8 cellular contexts compared by ENCODE assay signal in the genomic region with DNA sequence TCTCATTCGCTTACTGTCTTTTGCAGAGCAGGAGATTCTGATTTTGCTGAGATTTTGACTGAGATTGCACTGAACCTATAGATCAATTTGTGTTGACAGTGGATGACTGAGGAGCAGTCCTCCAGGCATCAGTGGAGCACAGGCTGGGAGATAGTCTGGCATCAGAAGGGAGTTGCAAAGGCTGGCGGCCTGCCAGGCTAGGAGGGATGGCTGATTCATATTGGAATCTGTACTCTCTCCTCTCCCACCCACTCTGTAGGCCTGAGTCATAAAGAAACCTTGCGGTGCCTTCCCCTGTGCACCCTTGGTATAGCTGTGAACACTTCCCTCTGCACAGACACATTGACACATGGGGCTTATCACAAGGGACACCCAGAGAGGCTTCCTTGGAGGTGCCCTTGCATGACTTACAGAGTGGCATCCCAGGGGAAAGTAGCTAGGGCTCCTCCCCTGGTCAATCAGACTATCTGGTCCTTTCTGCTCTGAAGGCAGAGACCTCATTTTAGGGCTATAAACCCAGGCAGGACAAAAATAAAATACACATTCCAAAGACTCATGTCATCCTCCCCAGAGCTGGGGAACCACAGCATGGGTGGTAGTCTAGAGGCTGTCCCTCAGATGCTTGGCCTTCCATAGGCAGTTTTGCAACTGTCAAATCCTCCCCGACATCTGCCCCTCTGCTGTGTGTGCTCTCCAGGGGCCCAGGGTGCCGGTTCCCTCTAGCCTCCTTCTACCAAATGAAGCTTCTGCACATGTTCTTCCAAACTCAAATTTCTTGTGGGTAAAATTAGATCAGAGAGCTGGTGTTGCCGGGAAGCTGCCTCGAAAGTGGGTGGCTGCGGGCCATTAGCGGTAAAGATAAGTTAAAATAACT. TPM values are rescaled to one million over a fixed set of nuclear protein-coding genes. Genes with fewer than 3 reads are reported as not detected.
A peak's percentile ranks its signal among the peaks of the same experiment; 100 is the strongest.
DNase-seq lines count a peak whose midpoint lies in the region; ATAC-seq and TF ChIP-seq lines count a peak whose summit lies in the region.

No MANE protein-coding gene starts in this region.

- H3K4me1 ChIP-seq in sigmoid colon (peaks cover 0 to 48% (median 27%) of the 10 kb centered on the region in 4 donors), GM23338 (ENCODE audit: insufficient read depth) (no peaks in the 10 kb centered on the region)

- H3K79me2 ChIP-seq in GM23338 (replicated peaks; ENCODE audit: insufficient read depth): no peaks in the 10 kb centered on the region

- no peak overlapping the region for H3K27ac Mint-ChIP-seq in GM23338

- no peaks in the 10 kb centered on the region; the same call in 2 of the 3 replicates for H3K9me3 Mint-ChIP-seq in GM23338

- H3K27ac ChIP-seq in sigmoid colon (peak overlapping the region; percentile 16 to 70 (median 43)), GM23338 (ENCODE audit: low read depth) (no peak overlapping the region)

- 69 to 76% methylated on average over 9 of the region's 9 CpGs for WGBS in sigmoid colon, 2 donors

- peaks cover 4% of the 10 kb centered on the region; the same call in 2 of the 3 replicates for H3K4me1 Mint-ChIP-seq in GM23338

- no peak for TF ChIP-seq POLR2A in NB4 (IDR thresholded peaks at IDR 0.05; ENCODE audit: extremely low read depth, insufficient read length)
- TF ChIP-seq POLR2A in sigmoid colon (IDR thresholded peaks at IDR 0.05): no peak

- H3F3A ChIP-seq in GM23338 (replicated peaks; ENCODE audit: low read depth): no peaks in the 10 kb centered on the region

- TF ChIP-seq EP300 in sigmoid colon (IDR thresholded peaks at IDR 0.05): no peak

- H3K36me3 ChIP-seq in sigmoid colon (no peaks in the 10 kb centered on the region), GM23338 (ENCODE audit: insufficient read depth) (no peaks in the 10 kb centered on the region)

- no peak for ATAC-seq in GM23338

- TF ChIP-seq CTCF in GM12864 (IDR thresholded peaks at IDR 0.05; ENCODE audit: low read depth, low read length, missing control alignments) (no peak), NB4 (IDR thresholded peaks at IDR 0.05; ENCODE audit: low read depth, low read length) (no peak), fibroblast of the aortic adventitia (IDR thresholded peaks at IDR 0.05; ENCODE audit: insufficient read depth, low read length) (no peak), sigmoid colon (IDR thresholded peaks at IDR 0.05) (no peak), GM23338 (conservative IDR thresholded peaks at IDR 0.05; ENCODE audit: low read depth in 2 of 2) (no peak)

- H3K4me2 ChIP-seq in GM23338: no peak overlapping the region

- intact Hi-C loops in sigmoid colon (cut with DNase I): no loop called here

- peak; percentile 70 for DNase-seq in GM12864 (ENCODE audit: low read depth)
- peak; percentile 98 for DNase-seq in HCEC 1CT
- peak; percentile 90 for DNase-seq in NB4 (ENCODE audit: low read depth)
- peak; percentile 31 for DNase-seq in activated CD8-positive, alpha-beta memory T cell treated with anti-CD3 and anti-CD28 coated beads, Interleukin-2, amount 50 U/mL, for 4 hours
- DNase-seq in fibroblast of the aortic adventitia (ENCODE audit: low read depth): peak; percentile 95
- DNase-seq in sigmoid colon: peak; percentile 80
- no peak for DNase-seq in HEK293T (ENCODE audit: extremely low spot score)
- DNase-seq in GM23338 (ENCODE audit: low spot score): no peak

- no peaks in the 10 kb centered on the region for H3K9me3 ChIP-seq in sigmoid colon

- no peaks in the 10 kb centered on the region for H3K27me3 ChIP-seq in sigmoid colon
- no peaks in the 10 kb centered on the region for H3K27me3 ChIP-seq in GM23338 (ENCODE audit: insufficient read depth)

- CTCF ChIA-PET in HEK293T (lab: Yijun Ruan, JAX): interaction anchor here (0.6 to 1.2 kb wide), 6 partner anchors 11 to 202 kb away, joined by 3 to 7 read pairs (median 4); no protein-coding TSS in a partner anchor

- H3K36me3 Mint-ChIP-seq in GM23338 (ENCODE audit: low read depth): no peaks in the 10 kb centered on the region

- H3K4me3 Mint-ChIP-seq in GM23338: no peak overlapping the region

- POLR2A ChIA-PET in HEK293T (lab: Yijun Ruan, JAX): no interaction called here

- no peak overlapping the region for H3K4me3 ChIP-seq in GM12864 (ENCODE audit: low read depth, low read length)
- no peak overlapping the region for H3K4me3 ChIP-seq in NB4 (ENCODE audit: low read depth, low read length)
- peak overlapping the region; percentile 35 for H3K4me3 ChIP-seq in fibroblast of the aortic adventitia (ENCODE audit: low read depth, low read length)
- no peak overlapping the region for H3K4me3 ChIP-seq in sigmoid colon
- H3K4me3 ChIP-seq in GM23338: no peak overlapping the region

- no peak overlapping the region for H2AFZ ChIP-seq in GM23338

- no peaks in the 10 kb centered on the region for H3K9me2 ChIP-seq in GM23338 (ENCODE audit: insufficient read depth)

- peaks cover 3% of the 10 kb centered on the region for H3K27me3 Mint-ChIP-seq in GM23338 (ENCODE audit: insufficient read depth, low read depth, poor library complexity)

- H4K20me1 ChIP-seq in GM23338 (replicated peaks; ENCODE audit: insufficient read depth): no peaks in the 10 kb centered on the region

TF ChIP-seq in HEK293T, 16 proteins besides CTCF, POLR2A, EP300 and RAD21:
- TF ChIP-seq FOXM1 (IDR thresholded peaks at IDR 0.05; ENCODE audit: borderline replicate concordance): no peak
- no peak for TF ChIP-seq CTBP1 (IDR thresholded peaks at IDR 0.05; ENCODE audit: borderline replicate concordance)
- TF ChIP-seq NFRKB (IDR thresholded peaks at IDR 0.05): no peak
- no peak for TF ChIP-seq BHLHE40 (IDR thresholded peaks at IDR 0.05; ENCODE audit: borderline replicate concordance)
- TF ChIP-seq ARNT (IDR thresholded peaks at IDR 0.05): no peak
- TF ChIP-seq SUZ12 (IDR thresholded peaks at IDR 0.05): no peak
- TF ChIP-seq ELF4 (IDR thresholded peaks at IDR 0.05): no peak
- TF ChIP-seq HDGF (IDR thresholded peaks at IDR 0.05; ENCODE audit: borderline replicate concordance): no peak
- no peak for TF ChIP-seq SP1 (IDR thresholded peaks at IDR 0.05)
- no peak for TF ChIP-seq PKNOX1 (IDR thresholded peaks at IDR 0.05)
- no peak for TF ChIP-seq TARDBP (IDR thresholded peaks at IDR 0.05)
- TF ChIP-seq FOXK2 (IDR thresholded peaks at IDR 0.05): no peak
- no peak for TF ChIP-seq ZNF384 (IDR thresholded peaks at IDR 0.05)
- no peak for TF ChIP-seq FOXA1 (IDR thresholded peaks at IDR 0.05)
- TF ChIP-seq L3MBTL2 (conservative IDR thresholded peaks at IDR 0.05): no peak
- no peak for TF ChIP-seq LEF1 (IDR thresholded peaks at IDR 0.05; ENCODE audit: borderline replicate concordance)

TF ChIP-seq in GM23338, 12 proteins besides CTCF, POLR2A, EP300 and RAD21 (continues in another document):
- TF ChIP-seq CREB1 (CRISPR knock-in tag; IDR thresholded peaks at IDR 0.05; ENCODE audit: low read depth) (no peak), ZNF114 (CRISPR knock-in tag; IDR thresholded peaks at IDR 0.05) (no peak), POLR2AphosphoS5 (IDR thresholded peaks at IDR 0.05; ENCODE audit: low read depth) (no peak), REST (IDR thresholded peaks at IDR 0.05; ENCODE audit: unreplicated experiment) (no peak)

RNA-seq across cellular contexts. Expression of gene EEPD1, which starts 37.4 kb away (rescaled TPM):
- total RNA-seq in fibroblast of the aortic adventitia (ENCODE audit: low replicate concordance) (5.2 and 5.7 TPM in 2 replicates), sigmoid colon (10 to 100 TPM; 10.9 to 18.1 (median 13.5) TPM)
- polyA plus RNA-seq in sigmoid colon (10 to 100 TPM in 2 of 3 donors, 1 to 10 TPM in 1; 6.6 to 16.6 (median 14.3) TPM), GM23338 (2016; fragmentation: Nextera tagmentation; extraction: Ambion mirVana) (4.1 and 6.0 TPM in 2 replicates)
- 12.4 and 17.1 TPM in 2 replicates for total RNA-seq in GM23338 (2014; rRNA removed; shearing (Covaris generic))

Comparison
In these comparisons a context has a peak if more than half of its experiments do, and no peak if none do; other contexts are left out.
1. DNase-seq: peak in GM12864 (single experiment), HCEC 1CT (single experiment), NB4 (single experiment), activated CD8-positive, alpha-beta memory T cell treated with anti-CD3 and anti-CD28 coated beads, Interleukin-2, amount 50 U/mL, for 4 hours (single experiment), fibroblast of the aortic adventitia (single experiment) and sigmoid colon (single experiment); none in HEK293T (single experiment) and GM23338 (single experiment).